In genomic region chr16:81651758-81652718, GRCh38 we compare ENCODE assay signal across 13 cellular contexts.
DNase-seq lines count a peak whose midpoint lies in the region; ATAC-seq and TF ChIP-seq lines count a peak whose summit lies in the region.
"Had no signal": no experiment of that assay in that cellular context is flagged by ENCODE, and none has a peak within 500 bp of the region (broad histone marks: within the 10 kb centered on the region; RNA-seq: fewer than 3 reads in every experiment).

No MANE protein-coding gene starts in this region.

- TF ChIP-seq CTCF in neural progenitor cell (IDR thresholded peaks at IDR 0.05): no peak
- no peak for TF ChIP-seq CTCF in tibial artery (IDR thresholded peaks at IDR 0.05)

- H3K27ac ChIP-seq in HUES48 (ENCODE audit: low read depth, low read length) (peak overlapping the region; percentile 52), neural progenitor cell (peak overlapping the region; percentile 72), tibial artery (peak overlapping the region in 1 of 2 donors; percentile 50)

- H3K4me3 ChIP-seq in HUES48 (ENCODE audit: low read depth, low read length) (no peak overlapping the region), neural progenitor cell (peak overlapping the region; percentile 0), tibial artery (no peak overlapping the region)
- H3K4me3 ChIP-seq: MG63 had no signal

- DNase-seq in DMS79 (lab: John Stamatoyannopoulos, UW): peak; percentile 10
- peak; percentile 41 for DNase-seq in astrocyte of the hippocampus (ENCODE audit: low read depth, low spot score)
- DNase-seq in neural progenitor cell (ENCODE audit: low spot score): peak; percentile 44
- no peak for DNase-seq in NK-92 treated with Interleukin-12 subunit alpha and Interleukin-12 subunit beta, amount 100 ng/mL, for 24 hours (lab: John Stamatoyannopoulos, UW)
- no peak for DNase-seq in tibial artery
- DNase-seq in mesenteric fat pad (ENCODE audit: low spot score): no peak
- DNase-seq: activated T-cell treated with anti-CD3 and anti-CD28 coated beads, Interleukin-2, amount 50 U/mL, for 4 hours; immature natural killer cell; MG63; SW 1271 had no signal

- H3K9ac ChIP-seq in HUES48 (ENCODE audit: low read depth, low read length) (no peak overlapping the region), neural progenitor cell (no peak overlapping the region)

- ATAC-seq in HG03139 (IDR thresholded peaks at IDR 0.05; ENCODE audit: unreplicated experiment): no peak
- ATAC-seq: activated T-cell treated with anti-CD3 and anti-CD28 coated beads, Interleukin-2, amount 50 U/mL, for 4 hours had no signal

- H3K27me3 ChIP-seq in HUES48 (ENCODE audit: control insufficient read depth, insufficient read depth, low read length): no peaks in the 10 kb centered on the region
- no peaks in the 10 kb centered on the region for H3K27me3 ChIP-seq in neural progenitor cell
- no peaks in the 10 kb centered on the region for H3K27me3 ChIP-seq in tibial artery
- H3K27me3 ChIP-seq: MG63 had no signal

- peak overlapping the region; percentile 57 for H3K27ac Mint-ChIP-seq in neural progenitor cell
- H3K27ac Mint-ChIP-seq: dendritic cell treated with granulocyte-macrophage colony-stimulating factor and Interleukin-4, amounts not matched to agents 40 ng/mL and 50 ng/mL, for 4 days had no signal

- H3K27me3 Mint-ChIP-seq in neural progenitor cell (ENCODE audit: insufficient read depth, low read depth): peaks cover 2% of the 10 kb centered on the region
- H3K27me3 Mint-ChIP-seq: dendritic cell treated with granulocyte-macrophage colony-stimulating factor and Interleukin-4, amounts not matched to agents 40 ng/mL and 50 ng/mL, for 4 days had no signal

- no peak overlapping the region for H2AFZ ChIP-seq in neural progenitor cell (replicated peaks)

- peaks cover 53% of the 10 kb centered on the region for H3K4me1 Mint-ChIP-seq in neural progenitor cell

- no peaks in the 10 kb centered on the region for H3K9me3 Mint-ChIP-seq in neural progenitor cell
- H3K9me3 Mint-ChIP-seq: activated T-cell treated with anti-CD3 and anti-CD28 coated beads, Interleukin-2, amount 50 U/mL, for 4 hours; dendritic cell treated with granulocyte-macrophage colony-stimulating factor and Interleukin-4, amounts not matched to agents 40 ng/mL and 50 ng/mL, for 4 days; immature natural killer cell had no signal

- peaks cover 48% of the 10 kb centered on the region for H4K20me1 ChIP-seq in neural progenitor cell (ENCODE audit: low read depth)

- H3K36me3 ChIP-seq in HUES48 (ENCODE audit: control insufficient read depth, insufficient read depth, low read length): peaks cover 9% of the 10 kb centered on the region
- H3K36me3 ChIP-seq in neural progenitor cell: no peaks in the 10 kb centered on the region
- H3K36me3 ChIP-seq in tibial artery: peaks cover 0 to 20% (median 12%) of the 10 kb centered on the region in 3 donors
- H3K36me3 ChIP-seq: MG63 had no signal

- H3K36me3 Mint-ChIP-seq in neural progenitor cell: peaks cover 8% of the 10 kb centered on the region

- H3K4me3 Mint-ChIP-seq in neural progenitor cell: peak overlapping the region; percentile 48
- H3K4me3 Mint-ChIP-seq: activated T-cell treated with anti-CD3 and anti-CD28 coated beads, Interleukin-2, amount 50 U/mL, for 4 hours; dendritic cell treated with granulocyte-macrophage colony-stimulating factor and Interleukin-4, amounts not matched to agents 40 ng/mL and 50 ng/mL, for 4 days; immature natural killer cell had no signal

- peaks cover 30% of the 10 kb centered on the region for H3F3A ChIP-seq in neural progenitor cell (ENCODE audit: low read depth)

- peaks cover 25% of the 10 kb centered on the region for H3K79me2 ChIP-seq in neural progenitor cell (ENCODE audit: low read depth)

- H3K4me1 ChIP-seq in HUES48 (ENCODE audit: control insufficient read depth, insufficient read depth, low read length): peaks cover 37% of the 10 kb centered on the region
- peaks cover 44% of the 10 kb centered on the region for H3K4me1 ChIP-seq in neural progenitor cell
- peaks cover 0 to 17% (median 10%) of the 10 kb centered on the region in 4 donors for H3K4me1 ChIP-seq in tibial artery

- intact Hi-C loops in tibial artery (cut with DNase I; ENCODE audit: low total_unique reads): no loop called here

- H3K9me3 ChIP-seq in HUES48 (ENCODE audit: control insufficient read depth, insufficient read depth, low read length): no peaks in the 10 kb centered on the region
- H3K9me3 ChIP-seq in neural progenitor cell (ENCODE audit: low read depth): no peaks in the 10 kb centered on the region
- H3K9me3 ChIP-seq in tibial artery: no peaks in the 10 kb centered on the region
- H3K9me3 ChIP-seq: MG63 had no signal

- peak overlapping the region; percentile 60 for H3K4me2 ChIP-seq in neural progenitor cell

Comparison
In these comparisons a context has a peak if more than half of its experiments do, and no peak if none do; other contexts are left out.
1. DNase-seq: peak in DMS79 (single experiment), astrocyte of the hippocampus (single experiment) and neural progenitor cell (single experiment); none in NK-92 treated with Interleukin-12 subunit alpha and Interleukin-12 subunit beta, amount 100 ng/mL, for 24 hours (single experiment), tibial artery (0 of 2) and mesenteric fat pad (single experiment).